Comparison of ENCODE assay signal across 1 cellular context in genomic region chr13:95248953-95249352, GRCh38.
A peak's percentile ranks its signal among the peaks of the same experiment; 100 is the strongest.
TF ChIP-seq lines count a peak whose summit lies in the region.

No MANE protein-coding gene starts in this region.

TF ChIP-seq in HepG2, 621 proteins besides CTCF, POLR2A, EP300 and RAD21 (continued from another document):
- no peak for TF ChIP-seq SOX13 (IDR thresholded peaks at IDR 0.05)
- 0 out of 4 replicates have a peak, but pooled peaks of 1 of the 2 experiments have one; percentile 15 for TF ChIP-seq SOX13 (CRISPR knock-in tag; conservative IDR thresholded peaks at IDR 0.05 in 1 of 2, IDR thresholded peaks at IDR 0.05 in 1 of 2)
- peak; percentile 35; the same call in 1 of the 2 replicates for TF ChIP-seq HNF4A (CRISPR knock-in tag; IDR thresholded peaks at IDR 0.05)
- no peak for TF ChIP-seq KAT7 (CRISPR knock-in tag; IDR thresholded peaks at IDR 0.05; ENCODE audit: borderline replicate concordance)
- TF ChIP-seq ZNF770 (CRISPR knock-in tag; IDR thresholded peaks at IDR 0.05): peak; percentile 81
- TF ChIP-seq SMAD9 (CRISPR knock-in tag; IDR thresholded peaks at IDR 0.05): no peak
